Comparison of ENCODE assay signal across 21 cellular contexts in genomic region chr5:120552638-120553037, GRCh38.
DNase-seq lines count a peak whose midpoint lies in the region; TF ChIP-seq lines count a peak whose summit lies in the region.
"Had no signal": no experiment of that assay in that cellular context is flagged by ENCODE, and none has a peak within 500 bp of the region (broad histone marks: within the 10 kb centered on the region; RNA-seq: fewer than 3 reads in every experiment).

No MANE protein-coding gene starts in this region.

- H3K27me3 Mint-ChIP-seq in MCF 10A (ENCODE audit: insufficient read depth, unreplicated experiment) (no peaks in the 10 kb centered on the region), mesothelial cell of epicardium (ENCODE audit: low read depth) (no peaks in the 10 kb centered on the region)
- H3K27me3 Mint-ChIP-seq: B cell, IgD-negative memory B cell, T-cell had no signal

- no peaks in the 10 kb centered on the region for H3K27me3 ChIP-seq in breast epithelium
- no peaks in the 10 kb centered on the region for H3K27me3 ChIP-seq in adipocyte (replicated peaks; ENCODE audit: control insufficient read depth, insufficient read depth, low read length)
- H3K27me3 ChIP-seq in right atrium auricular region = no peaks in the 10 kb centered on the region

- H3K4me1 ChIP-seq in breast epithelium (no peaks in the 10 kb centered on the region), adipocyte (ENCODE audit: control insufficient read depth, insufficient read depth, low read length) (no peaks in the 10 kb centered on the region), right atrium auricular region (no peaks in the 10 kb centered on the region)

- H3K9ac ChIP-seq in adipocyte (ENCODE audit: low read length) = no peak overlapping the region

- H3K4me3 ChIP-seq in breast epithelium (no peak overlapping the region), adipocyte (ENCODE audit: low read length) (no peak overlapping the region), epithelial cell of esophagus (ENCODE audit: low read length) (no peak overlapping the region), right atrium auricular region (no peak overlapping the region)
- H3K4me3 ChIP-seq: GM12878 had no signal

- H3K9me3 ChIP-seq in breast epithelium (no peaks in the 10 kb centered on the region), adipocyte (ENCODE audit: control insufficient read depth, low read length) (no peaks in the 10 kb centered on the region), right atrium auricular region (no peaks in the 10 kb centered on the region)

- no peak overlapping the region for H3K27ac ChIP-seq in breast epithelium
- no peak overlapping the region for H3K27ac ChIP-seq in right atrium auricular region
- H3K27ac ChIP-seq: 22Rv1, HL-60 had no signal

- H3K27ac Mint-ChIP-seq in MCF 10A (ENCODE audit: low read depth, unreplicated experiment) (peak overlapping the region; percentile 83), mesothelial cell of epicardium (no peak overlapping the region)
- H3K27ac Mint-ChIP-seq: B cell, H9, IgD-negative memory B cell, T-cell had no signal

- CTCF ChIA-PET in MCF 10A (lab: Yijun Ruan, JAX) = interaction anchor here (0.6 to 1.3 kb wide), 2 partner anchors 104 to 1397 kb away, joined by 3 to 4 read pairs; no protein-coding TSS in a partner anchor

- H3K4me1 Mint-ChIP-seq in MCF 10A (ENCODE audit: insufficient read depth, unreplicated experiment) (peaks cover 18% of the 10 kb centered on the region), mesothelial cell of epicardium (no peaks in the 10 kb centered on the region)
- H3K4me1 Mint-ChIP-seq: B cell, H9, IgD-negative memory B cell, T-cell had no signal

- H3K9me3 Mint-ChIP-seq in MCF 10A (ENCODE audit: unreplicated experiment) = no peaks in the 10 kb centered on the region
- H3K9me3 Mint-ChIP-seq in mesothelial cell of epicardium = no peaks in the 10 kb centered on the region
- H3K9me3 Mint-ChIP-seq: H9, IgD-negative memory B cell had no signal

- intact Hi-C loops in MCF 10A (cut with micrococcal nuclease) (no loop called here), breast epithelium (cut with DNase I; ENCODE audit: low total_unique reads) (no loop called here)

- H3K4me3 Mint-ChIP-seq in MCF 10A (ENCODE audit: unreplicated experiment) (peak overlapping the region; percentile 52), mesothelial cell of epicardium (no peak overlapping the region)
- H3K4me3 Mint-ChIP-seq: B cell, H9, IgD-negative memory B cell, T-cell had no signal

- POLR2A ChIA-PET in MCF 10A (lab: Yijun Ruan, JAX) = no interaction called here

- TF ChIP-seq POLR2A in breast epithelium (IDR thresholded peaks at IDR 0.05) = no peak

- H3K36me3 ChIP-seq in breast epithelium (no peaks in the 10 kb centered on the region), adipocyte (ENCODE audit: control insufficient read depth, insufficient read depth, low read length, severe bottlenecking) (no peaks in the 10 kb centered on the region), right atrium auricular region (no peaks in the 10 kb centered on the region)

- peak; percentile 41 for DNase-seq in MCF 10A (ENCODE audit: unreplicated experiment)
- no peak for DNase-seq in breast epithelium (ENCODE audit: low spot score in 2 of 2)
- peak; percentile 37 for DNase-seq in adipocyte (ENCODE audit: low read depth)
- peak; percentile 20 for DNase-seq in epithelial cell of esophagus (ENCODE audit: low read depth)
- DNase-seq in right atrium auricular region (ENCODE audit: low spot score) = no peak
- no peak for DNase-seq in mesothelial cell of epicardium (ENCODE audit: low spot score in 2 of 2, unreplicated experiment in 2 of 2)
- no peak for DNase-seq in NAMALWA (ENCODE audit: low spot score)
- no peak for DNase-seq in SIG-M5 treated with dmso at 0.1 percent for 504 hours (lab: John Stamatoyannopoulos, UW; ENCODE audit: unreplicated experiment)
- DNase-seq: H9, Karpas-422, NCI-H1417, NCI-H187, NCI-H2107, NCI-H2227 treated with DMSO at 0.1 percent for 48 hours, NCI-H524, T-cell had no signal

- TF ChIP-seq CTCF in MCF 10A (IDR thresholded peaks at IDR 0.05; ENCODE audit: unreplicated experiment) (no peak), breast epithelium (IDR thresholded peaks at IDR 0.05) (no peak), epithelial cell of esophagus (IDR thresholded peaks at IDR 0.05; ENCODE audit: insufficient read depth, low read depth, low read length, missing control alignments) (no peak), right atrium auricular region (IDR thresholded peaks at IDR 0.05) (no peak), mesothelial cell of epicardium (IDR thresholded peaks at IDR 0.05; ENCODE audit: unreplicated experiment) (no peak)

- BruUV-seq in MCF 10A (replicated peaks; lab: Mats Ljungman, UMichigan) = no TSS peak

- H3K36me3 Mint-ChIP-seq in MCF 10A (ENCODE audit: insufficient read depth, unreplicated experiment) = no peaks in the 10 kb centered on the region
- no peaks in the 10 kb centered on the region for H3K36me3 Mint-ChIP-seq in mesothelial cell of epicardium
- H3K36me3 Mint-ChIP-seq: IgD-negative memory B cell, T-cell had no signal

Comparison
In these comparisons a context has a peak if more than half of its experiments do, and no peak if none do; other contexts are left out.
1. DNase-seq: peak in MCF 10A (single experiment), adipocyte (single experiment) and epithelial cell of esophagus (single experiment); none in breast epithelium (0 of 2), right atrium auricular region (single experiment), mesothelial cell of epicardium (0 of 2), NAMALWA (single experiment) and SIG-M5 treated with dmso at 0.1 percent for 504 hours (single experiment).